ENCODE assay signal across 8 cellular contexts in genomic region chr22:25447689-25448434, GRCh38.
DNase-seq lines count a peak whose midpoint lies in the region; ATAC-seq, FAIRE-seq and TF ChIP-seq lines count a peak whose summit lies in the region.

No MANE protein-coding gene starts in this region.

- TF ChIP-seq CTCF in WI38 (IDR thresholded peaks at IDR 0.05; ENCODE audit: low read depth, low read length), result peak; percentile 90
- peak; percentile 95 for TF ChIP-seq CTCF in cardiac fibroblast (IDR thresholded peaks at IDR 0.05; ENCODE audit: low read depth, low read length)

- ATAC-seq in HG03066 (IDR thresholded peaks at IDR 0.05; ENCODE audit: low read depth, unreplicated experiment), result peak; percentile 81

- FAIRE-seq in A204.1 (lab: Jason Lieb, UNC) (peak; percentile 78), GM18507 (lab: Jason Lieb, UNC) (peak; percentile 100)

- DNase-seq in GM18507 (ENCODE audit: extremely low spot score, insufficient read length, low read depth) (peak; percentile 99), NCI-H2196 treated with DMSO at 0.1 percent for 48 hours (lab: John Stamatoyannopoulos, UW; ENCODE audit: unreplicated experiment) (peak; percentile 7), cardiac fibroblast (ENCODE audit: low read depth in 2 of 2) (peak; percentile 83 to 86), inferior parietal cortex (ENCODE audit: extremely low spot score) (peak; percentile 97)
- DNase-seq in stimulated activated CD4-positive, alpha-beta T cell treated with anti-CD3 and anti-CD28 coated beads, Interleukin-12 subunit alpha, Interleukin-12 subunit beta, amount 100 ng/mL, for 24 hours (ENCODE audit: low read depth in 2 of 2), result peak; percentile 88 to 89

- H3K4me3 ChIP-seq in WI38 (ENCODE audit: low read depth, low read length), result peak overlapping the region; percentile 96
- peak overlapping the region; percentile 76 to 86 for H3K4me3 ChIP-seq in cardiac fibroblast (replicated peaks in 1 of 2; ENCODE audit: low read depth in 2 of 2, low read length in 2 of 2)

Comparison
In these comparisons a context has a peak if more than half of its experiments do, and no peak if none do; other contexts are left out.
1. Peak in every context shown above with its lines: DNase-seq, ATAC-seq and H3K4me3 ChIP-seq.
2. DNase-seq: peak in every context shown above with its lines; median percentile 99 in GM18507; 97 in inferior parietal cortex; 88 in stimulated activated CD4-positive, alpha-beta T cell treated with anti-CD3 and anti-CD28 coated beads, Interleukin-12 subunit alpha, Interleukin-12 subunit beta, amount 100 ng/mL, for 24 hours; 84 in cardiac fibroblast; 7 in NCI-H2196 treated with DMSO at 0.1 percent for 48 hours.